In genomic region chr4:30720021-30720655, GRCh38 we compare ENCODE assay signal across 9 cellular contexts. TPM values are rescaled to one million over a fixed set of nuclear protein-coding genes. Genes with fewer than 3 reads are reported as not detected.
DNase-seq lines count a peak whose midpoint lies in the region; ATAC-seq and TF ChIP-seq lines count a peak whose summit lies in the region.
"Had no signal": no experiment of that assay in that cellular context is flagged by ENCODE, and none has a peak within 500 bp of the region (broad histone marks: within the 10 kb centered on the region; RNA-seq: fewer than 3 reads in every experiment).

TSS of gene PCDH7 (plus strand) at chr4:30720369. CDS start at chr4:30721423, 1,054 bp downstream.

- H3K4me2 ChIP-seq in MM.1S (ENCODE audit: low read depth, low read length) (peak within 1 kb of the TSS; percentile 88), hepatocyte (peak within 1 kb of the TSS; percentile 95)

- H3K4me3 ChIP-seq in MM.1S (ENCODE audit: low read length) (peak within 1 kb of the TSS; percentile 61), ascending aorta (peak within 1 kb of the TSS; percentile 57 to 85), hepatocyte (peak within 1 kb of the TSS; percentile 81)

- TF ChIP-seq CTCF in MM.1S (IDR thresholded peaks at IDR 0.05; ENCODE audit: low read length), result no peak
- TF ChIP-seq CTCF in ascending aorta (IDR thresholded peaks at IDR 0.05), result no peak
- no peak for TF ChIP-seq CTCF in hepatocyte (IDR thresholded peaks at IDR 0.05; ENCODE audit: poor library complexity)
- no peak for TF ChIP-seq CTCF in progenitor cell of endocrine pancreas (IDR thresholded peaks at IDR 0.05; ENCODE audit: unreplicated experiment)

- H3K9me3 Mint-ChIP-seq in progenitor cell of endocrine pancreas (ENCODE audit: low read depth), result no peaks in the 10 kb centered on the region

- H2AFZ ChIP-seq in MM.1S (ENCODE audit: low read length) (0 out of 2 replicates have a peak within 1 kb of the TSS, but pooled peaks have one; percentile 51), hepatocyte (peak within 1 kb of the TSS; percentile 88)

- H3K4me1 Mint-ChIP-seq in progenitor cell of endocrine pancreas (ENCODE audit: low read depth), result peaks cover 24% of the 10 kb centered on the region

- H3K4me3 Mint-ChIP-seq in progenitor cell of endocrine pancreas (ENCODE audit: low read depth), result peak within 1 kb of the TSS; percentile 82

- H3K27ac ChIP-seq in MM.1S (ENCODE audit: low read length) (no peak within 1 kb of the TSS), ascending aorta (peak within 1 kb of the TSS; percentile 76 to 85), hepatocyte (peak within 1 kb of the TSS; percentile 76)
- H3K27ac ChIP-seq: VCaP had no signal

- H3K9ac ChIP-seq in MM.1S (ENCODE audit: low read length), result no peak within 1 kb of the TSS

- peaks cover 8% of the 10 kb centered on the region; the same call in 1 of the 2 replicates for H3F3A ChIP-seq in MM.1S (ENCODE audit: insufficient read depth, low read length)

- H3K4me1 ChIP-seq in MM.1S (ENCODE audit: low read length) (peaks cover 6% of the 10 kb centered on the region; the same call in 1 of the 2 replicates), ascending aorta (no peaks in the 10 kb centered on the region), hepatocyte (ENCODE audit: insufficient read depth) (no peaks in the 10 kb centered on the region)

- H3K36me3 Mint-ChIP-seq in progenitor cell of endocrine pancreas (ENCODE audit: insufficient read depth), result no peaks in the 10 kb centered on the region

- H3K79me2 ChIP-seq in MM.1S (ENCODE audit: low read length) (no peaks in the 10 kb centered on the region), hepatocyte (peaks cover 46% of the 10 kb centered on the region)

- peak; percentile 58 for DNase-seq in EL
- DNase-seq in MM.1S, result no peak
- peak in 1 of 2 donors; percentile 73 for DNase-seq in ascending aorta (ENCODE audit: low spot score in 2 of 2)
- peak; percentile 66 for DNase-seq in hepatocyte (ENCODE audit: low spot score)
- DNase-seq in progenitor cell of endocrine pancreas (ENCODE audit: low spot score, unreplicated experiment), result no peak
- no peak for DNase-seq in activated CD4-positive, CD25-positive, alpha-beta regulatory T cell treated with anti-CD3 and anti-CD28 coated beads, Interleukin-2, amount 50 U/mL, for 72 hours

- WGBS in hepatocyte (ENCODE audit: low lambda C conversion rate, missing lambda C conversion rate), result under 1% methylated on average over 37 of the region's 43 CpGs

- H3K36me3 ChIP-seq in MM.1S (replicated peaks; ENCODE audit: insufficient read depth, low read length) (no peaks in the 10 kb centered on the region), ascending aorta (peaks cover 0 to 6% of the 10 kb centered on the region in 2 donors), hepatocyte (replicated peaks; ENCODE audit: insufficient read depth, low read depth) (no peaks in the 10 kb centered on the region)

- no peak for ATAC-seq in HG03442 (IDR thresholded peaks at IDR 0.05; ENCODE audit: unreplicated experiment)
- ATAC-seq in GM18505 (IDR thresholded peaks at IDR 0.05; ENCODE audit: unreplicated experiment), result no peak

- H3K9me3 ChIP-seq in MM.1S (replicated peaks; ENCODE audit: insufficient read depth, low read length) (0 out of 2 replicates have a peak, but pooled peaks cover 2% of the 10 kb centered on the region), ascending aorta (no peaks in the 10 kb centered on the region), hepatocyte (ENCODE audit: low read depth) (no peaks in the 10 kb centered on the region)

- no peaks in the 10 kb centered on the region for H3K9me2 ChIP-seq in MM.1S (replicated peaks; ENCODE audit: insufficient read depth, low read length)
- H3K9me2 ChIP-seq in hepatocyte (replicated peaks; ENCODE audit: insufficient read depth), result no peaks in the 10 kb centered on the region

- TF ChIP-seq POLR2A in GM18505 (IDR thresholded peaks at IDR 0.05; ENCODE audit: borderline replicate concordance, extremely low read depth, insufficient read depth, insufficient read length), result no peak

- intact Hi-C loops in ascending aorta (cut with DNase I), result loop anchor here (5.0 kb wide), 5 partner anchors 37 to 227 kb away; no protein-coding TSS in a partner anchor

- peak within 1 kb of the TSS; percentile 93 for H3K27ac Mint-ChIP-seq in progenitor cell of endocrine pancreas

- H3K27me3 ChIP-seq in MM.1S (replicated peaks; ENCODE audit: insufficient read depth, low read length) (no peaks in the 10 kb centered on the region), ascending aorta (no peaks in the 10 kb centered on the region), hepatocyte (no peaks in the 10 kb centered on the region)

- no peaks in the 10 kb centered on the region for H4K20me1 ChIP-seq in MM.1S (ENCODE audit: insufficient read depth, low read length)
- peaks cover 24% of the 10 kb centered on the region for H4K20me1 ChIP-seq in hepatocyte (ENCODE audit: insufficient read depth, poor library complexity, severe bottlenecking)

- H3K27me3 Mint-ChIP-seq in progenitor cell of endocrine pancreas, result peaks cover 46% of the 10 kb centered on the region

RNA-seq across cellular contexts. Expression of gene PCDH7, which starts in this region (rescaled TPM):
- total RNA-seq in ascending aorta, result 127 TPM
- 48.7 and 59.9 TPM in 2 replicates for total RNA-seq in hepatocyte
- polyA plus RNA-seq in hepatocyte, result 34.0 and 37.2 TPM in 2 replicates
- 9.9 and 17.2 TPM in 2 replicates for total RNA-seq in progenitor cell of endocrine pancreas

Comparison
In these comparisons a context has a peak if more than half of its experiments do, and no peak if none do; other contexts are left out.
1. DNase-seq: peak in EL (single experiment) and hepatocyte (single experiment); none in MM.1S (single experiment), progenitor cell of endocrine pancreas (single experiment) and activated CD4-positive, CD25-positive, alpha-beta regulatory T cell treated with anti-CD3 and anti-CD28 coated beads, Interleukin-2, amount 50 U/mL, for 72 hours (single experiment).
2. Peak in every context shown above with its lines, with median percentiles within 50 percentile points of each other: H3K4me3 ChIP-seq.